In genomic region chr3:68984011-68984410, GRCh38 we compare ENCODE assay signal across 20 cellular contexts. TPM values are rescaled to one million over a fixed set of nuclear protein-coding genes. Genes with fewer than 3 reads are reported as not detected.
DNase-seq lines count a peak whose midpoint lies in the region; ATAC-seq and TF ChIP-seq lines count a peak whose summit lies in the region.
"Had no signal": no experiment of that assay in that cellular context is flagged by ENCODE, and none has a peak within 500 bp of the region (broad histone marks: within the 10 kb centered on the region; RNA-seq: fewer than 3 reads in every experiment).

No MANE protein-coding gene starts in this region.

- 47% methylated on average over 2 of the region's 2 CpGs for WGBS in esophagus muscularis mucosa

- intact Hi-C loops in esophagus muscularis mucosa (cut with DNase I): no loop called here
- intact Hi-C loops in A673 (cut with micrococcal nuclease; ENCODE audit: unreplicated experiment): no loop called here

- peak overlapping the region; percentile 74 for H3K27ac Mint-ChIP-seq in T-helper 17 cell
- H3K27ac Mint-ChIP-seq: CD4-positive, alpha-beta T cell had no signal

- no peak for TF ChIP-seq EP300 in esophagus muscularis mucosa (IDR thresholded peaks at IDR 0.05)

- H3K27ac ChIP-seq in esophagus muscularis mucosa (replicated peaks in 1 of 4) (no peak overlapping the region), A673 (ENCODE audit: low read depth, low read length, poor library complexity, severe bottlenecking) (no peak overlapping the region)
- H3K27ac ChIP-seq: C4-2B had no signal

- H3K36me3 ChIP-seq in esophagus muscularis mucosa (peaks cover 80 to 100% (median 95%) of the 10 kb centered on the region in 4 donors), A673 (ENCODE audit: insufficient read depth, low read length, poor library complexity, severe bottlenecking) (no peaks in the 10 kb centered on the region)

- TF ChIP-seq CTCF in esophagus muscularis mucosa (IDR thresholded peaks at IDR 0.05) (no peak), A673 (conservative IDR thresholded peaks at IDR 0.05; ENCODE audit: low read depth, low read length) (no peak)

- no peaks in the 10 kb centered on the region for H3K4me1 ChIP-seq in esophagus muscularis mucosa
- no peaks in the 10 kb centered on the region for H3K4me1 ChIP-seq in A673 (ENCODE audit: insufficient read depth, low read length, poor library complexity, severe bottlenecking)
- H3K4me1 ChIP-seq: Caco-2, HAP-1 had no signal

- no peak for TF ChIP-seq POLR2A in esophagus muscularis mucosa (IDR thresholded peaks at IDR 0.05; ENCODE audit: low read depth)

- H3K4me3 Mint-ChIP-seq in T-helper 17 cell: no peak overlapping the region
- H3K4me3 Mint-ChIP-seq: CD4-positive, alpha-beta T cell had no signal

- peaks cover 26% of the 10 kb centered on the region for H3K36me3 Mint-ChIP-seq in T-helper 17 cell (ENCODE audit: low read depth)

- no peak overlapping the region for H3K4me3 ChIP-seq in esophagus muscularis mucosa
- H3K4me3 ChIP-seq in A673 (ENCODE audit: low read depth, low read length, poor library complexity, severe bottlenecking): no peak overlapping the region
- H3K4me3 ChIP-seq: GM12878, HAP-1 had no signal

- DNase-seq in NCI-H524 (lab: John Stamatoyannopoulos, UW) (peak; percentile 78 to 96), T-helper 17 cell (no peak), esophagus muscularis mucosa (ENCODE audit: extremely low spot score) (peak; percentile 53), A673 (ENCODE audit: low spot score) (no peak), retina (no peak)
- DNase-seq: ACHN; Caco-2; CD4-positive, alpha-beta T cell; DMS 273 treated with DMSO at 0.1 percent for 48 hours; DMS53; DND-41; EL had no signal

- peaks cover 3% of the 10 kb centered on the region for H3K4me1 Mint-ChIP-seq in T-helper 17 cell

- BruUV-seq in A673 (replicated peaks; lab: Mats Ljungman, UMichigan): no TSS peak

- POLR2A ChIA-PET in A673 (lab: Charles Lee; ENCODE audit: low non-redundant PET): no interaction called here

- no peaks in the 10 kb centered on the region for H3K9me3 ChIP-seq in T-helper 17 cell (ENCODE audit: control insufficient read depth, low read length, poor library complexity, severe bottlenecking)
- no peaks in the 10 kb centered on the region for H3K9me3 ChIP-seq in esophagus muscularis mucosa
- no peaks in the 10 kb centered on the region for H3K9me3 ChIP-seq in A673 (ENCODE audit: low read depth, low read length, poor library complexity, severe bottlenecking)
- H3K9me3 ChIP-seq: Caco-2, HAP-1 had no signal

- H3K27me3 ChIP-seq in esophagus muscularis mucosa: no peaks in the 10 kb centered on the region
- H3K27me3 ChIP-seq in A673 (replicated peaks; ENCODE audit: insufficient read depth, low read depth, low read length, poor library complexity): no peaks in the 10 kb centered on the region

- CTCF ChIA-PET in A673 (lab: Charles Lee): no interaction called here

- H3K27me3 Mint-ChIP-seq in T-helper 17 cell: no peaks in the 10 kb centered on the region
- H3K27me3 Mint-ChIP-seq: CD4-positive, alpha-beta T cell had no signal

- ATAC-seq in T-helper 17 cell (no peak), GM21723 (IDR thresholded peaks at IDR 0.05; ENCODE audit: unreplicated experiment) (no peak)
- ATAC-seq: GM12878 had no signal

RNA-seq across cellular contexts. Expression of gene EOGT, which starts 29.5 kb away (rescaled TPM):
- total RNA-seq in T-helper 17 cell (10 to 100 TPM; 11.8 to 18.1 TPM), esophagus muscularis mucosa (100 to 1,000 TPM in 3 of 4 donors, 10 to 100 TPM in 1; 96.5 to 129 (median 111) TPM), A673 (2021) (2.9 and 4.6 TPM in 2 replicates)

RNA-seq across cellular contexts. Expression of gene TAFA4, which starts 51.7 kb away (rescaled TPM):
- total RNA-seq in T-helper 17 cell: not detected
- not detected for total RNA-seq in esophagus muscularis mucosa
- not detected in 2 replicates for total RNA-seq in A673 (2021)
- total RNA-seq: A172; Caco-2; CD4-positive, alpha-beta T cell; G401; GM12878; H4; HT-29 had no signal

Comparison
In these comparisons a context has a peak if more than half of its experiments do, and no peak if none do; other contexts are left out.
1. DNase-seq: peak in NCI-H524 (2 of 2) and esophagus muscularis mucosa (single experiment); none in T-helper 17 cell (0 of 3), A673 (single experiment) and retina (single experiment).
2. RNA of gene EOGT, which starts 29.5 kb away (total RNA-seq): 96.5 to 129 TPM in esophagus muscularis mucosa; 11.8 to 18.1 TPM in T-helper 17 cell and 2.9 to 4.6 TPM in A673; every median in the first group is over 4 times any median in the second.